Comparison of ENCODE assay signal across 1 cellular context in genomic region chr5:1047332-1047965, GRCh38.
TF ChIP-seq lines count a peak whose summit lies in the region.

No MANE protein-coding gene starts in this region.

TF ChIP-seq in IMR-90, 13 proteins besides CTCF, POLR2A, EP300 and RAD21:
- TF ChIP-seq BHLHE40 (IDR thresholded peaks at IDR 0.05; ENCODE audit: low read depth, low read length) (no peak), USF2 (IDR thresholded peaks at IDR 0.05; ENCODE audit: low read depth, low read length) (no peak), RCOR1 (IDR thresholded peaks at IDR 0.05; ENCODE audit: insufficient replicate concordance, low read length) (no peak), MXI1 (IDR thresholded peaks at IDR 0.05; ENCODE audit: borderline replicate concordance, low read depth, low read length) (no peak), MAFK (IDR thresholded peaks at IDR 0.05; ENCODE audit: low read depth, low read length) (no peak), NFE2L2 (IDR thresholded peaks at IDR 0.05; ENCODE audit: low read depth, low read length) (no peak), RFX5 (IDR thresholded peaks at IDR 0.05; ENCODE audit: low read depth, low read length) (no peak), ELK1 (IDR thresholded peaks at IDR 0.05; ENCODE audit: borderline replicate concordance, low read depth, low read length) (no peak), MAZ (IDR thresholded peaks at IDR 0.05; ENCODE audit: borderline replicate concordance, low read depth, low read length) (no peak), CHD1 (IDR thresholded peaks at IDR 0.05; ENCODE audit: low read depth, low read length) (no peak), FOS (IDR thresholded peaks at IDR 0.05; ENCODE audit: low read depth, low read length) (no peak), SMC3 (IDR thresholded peaks at IDR 0.05; ENCODE audit: low read depth, low read length) (no peak), CEBPB (IDR thresholded peaks at IDR 0.05; ENCODE audit: low read depth, low read length) (no peak)
